Comparison of ENCODE assay signal across 1 cellular context in genomic region chr10:79430946-79431345, GRCh38.
TF ChIP-seq lines count a peak whose summit lies in the region.

No MANE protein-coding gene starts in this region.

TF ChIP-seq in HepG2, 621 proteins besides CTCF, POLR2A, EP300 and RAD21 (continued from another document):
- no peak for TF ChIP-seq PRDM10 (CRISPR knock-in tag; IDR thresholded peaks at IDR 0.05; ENCODE audit: low read depth)
- 0 out of 2 replicates have a peak, but pooled peaks have one; percentile 14 for TF ChIP-seq ZNF331 (CRISPR knock-in tag; IDR thresholded peaks at IDR 0.05)
- TF ChIP-seq HNF4A (CRISPR knock-in tag; IDR thresholded peaks at IDR 0.05), result peak; percentile 87
- TF ChIP-seq ZNF687 (CRISPR knock-in tag; IDR thresholded peaks at IDR 0.05), result peak; percentile 73
- TF ChIP-seq ZNF337 (CRISPR knock-in tag; IDR thresholded peaks at IDR 0.05; ENCODE audit: borderline replicate concordance, low read depth), result no peak
- no peak for TF ChIP-seq HIVEP1 (CRISPR knock-in tag; IDR thresholded peaks at IDR 0.05)
